Comparison of ENCODE assay signal across 8 cellular contexts in the genomic region with DNA sequence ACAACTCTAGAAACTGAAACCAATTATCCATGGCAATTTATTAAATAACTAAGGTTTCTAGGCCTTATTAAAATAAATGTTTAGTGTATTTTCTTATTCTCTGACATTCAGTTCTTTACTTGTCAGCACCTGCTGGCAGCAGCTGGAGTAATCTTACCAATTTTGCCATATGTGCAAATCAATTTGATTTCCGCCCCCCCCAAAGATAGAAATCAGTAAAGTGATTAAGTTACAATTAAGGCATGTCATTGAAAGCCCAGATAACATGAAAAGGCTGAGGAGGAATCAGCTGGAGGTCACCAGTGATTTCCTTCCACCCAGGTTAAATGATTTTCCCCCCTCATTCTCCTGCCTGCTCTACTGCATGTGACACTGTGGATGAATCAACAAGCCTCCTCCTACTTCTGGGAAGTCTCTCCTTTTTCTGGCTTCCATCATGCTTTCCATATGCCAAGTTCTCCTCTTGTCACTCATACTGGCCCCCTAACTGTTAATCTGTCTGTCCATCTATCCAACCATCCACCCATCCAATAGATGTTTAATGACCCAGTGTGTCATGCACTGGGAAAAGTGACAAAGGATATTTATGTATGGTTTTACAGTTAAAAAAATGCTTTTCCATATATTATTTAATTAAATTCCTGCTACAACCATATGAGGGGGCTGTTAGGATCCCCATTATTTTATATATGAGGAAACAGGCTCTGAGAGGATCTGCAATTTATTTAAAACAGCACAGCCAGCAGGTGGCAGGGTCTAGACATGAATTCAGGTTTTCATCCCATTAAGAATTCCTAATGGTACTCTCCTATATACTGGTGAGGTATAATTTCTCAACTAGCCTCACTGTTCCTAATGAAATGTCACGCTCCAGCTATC.
DNase-seq lines count a peak whose midpoint lies in the region; ATAC-seq and TF ChIP-seq lines count a peak whose summit lies in the region.

No MANE protein-coding gene starts in this region.

- TF ChIP-seq CTCF in retinal pigment epithelial cell (conservative IDR thresholded peaks at IDR 0.05; ENCODE audit: low read depth, low read length): peak; percentile 62

- H3K36me3 Mint-ChIP-seq in activated naive CD8-positive, alpha-beta T cell: peaks cover 2% of the 10 kb centered on the region
- H3K36me3 Mint-ChIP-seq in activated naive CD8-positive, alpha-beta T cell treated with anti-CD3 and anti-CD28 coated beads for 36 hours: no peaks in the 10 kb centered on the region

- H3K4me3 Mint-ChIP-seq in activated naive CD8-positive, alpha-beta T cell: peak overlapping the region; percentile 42
- H3K4me3 Mint-ChIP-seq in activated naive CD8-positive, alpha-beta T cell treated with anti-CD3 and anti-CD28 coated beads for 36 hours: no peak overlapping the region

- no peak overlapping the region for H3K27ac Mint-ChIP-seq in activated naive CD8-positive, alpha-beta T cell
- no peak overlapping the region for H3K27ac Mint-ChIP-seq in activated naive CD8-positive, alpha-beta T cell treated with anti-CD3 and anti-CD28 coated beads for 36 hours

- no peaks in the 10 kb centered on the region for H3K9me3 Mint-ChIP-seq in activated naive CD8-positive, alpha-beta T cell (ENCODE audit: low read depth)
- H3K9me3 Mint-ChIP-seq in activated naive CD8-positive, alpha-beta T cell treated with anti-CD3 and anti-CD28 coated beads for 36 hours: no peaks in the 10 kb centered on the region

- no peak for DNase-seq in activated naive CD8-positive, alpha-beta T cell treated with anti-CD3 and anti-CD28 coated beads for 36 hours
- peak; percentile 28 for DNase-seq in NCI-H2029 treated with DMSO at 0.1 percent for 48 hours (lab: John Stamatoyannopoulos, UW)
- peak; percentile 15 to 19 for DNase-seq in activated CD4-positive, alpha-beta T cell treated with anti-CD3 and anti-CD28 coated beads, Interleukin-2, amount 50 U/mL, for 4 hours
- peak; percentile 50 for DNase-seq in glomerular visceral epithelial cell (ENCODE audit: extremely low spot score)
- no peak for DNase-seq in retinal pigment epithelial cell (ENCODE audit: low read depth)
- no peak for DNase-seq in effector CD4-positive, alpha-beta T cell

- no peak overlapping the region for H3K4me3 ChIP-seq in retinal pigment epithelial cell (ENCODE audit: low read length)

- peaks cover 34% of the 10 kb centered on the region for H3K4me1 Mint-ChIP-seq in activated naive CD8-positive, alpha-beta T cell (ENCODE audit: low read depth)
- peaks cover 22% of the 10 kb centered on the region for H3K4me1 Mint-ChIP-seq in activated naive CD8-positive, alpha-beta T cell treated with anti-CD3 and anti-CD28 coated beads for 36 hours

- ATAC-seq in HG02884 (IDR thresholded peaks at IDR 0.05; ENCODE audit: unreplicated experiment): no peak

- H3K27me3 Mint-ChIP-seq in activated naive CD8-positive, alpha-beta T cell: no peaks in the 10 kb centered on the region
- H3K27me3 Mint-ChIP-seq in activated naive CD8-positive, alpha-beta T cell treated with anti-CD3 and anti-CD28 coated beads for 36 hours: no peaks in the 10 kb centered on the region

Comparison
In these comparisons a context has a peak if more than half of its experiments do, and no peak if none do; other contexts are left out.
1. DNase-seq: peak in NCI-H2029 treated with DMSO at 0.1 percent for 48 hours (single experiment), activated CD4-positive, alpha-beta T cell treated with anti-CD3 and anti-CD28 coated beads, Interleukin-2, amount 50 U/mL, for 4 hours (2 of 2) and glomerular visceral epithelial cell (single experiment); none in activated naive CD8-positive, alpha-beta T cell treated with anti-CD3 and anti-CD28 coated beads for 36 hours (single experiment), retinal pigment epithelial cell (single experiment) and effector CD4-positive, alpha-beta T cell (single experiment).